Comparison of ENCODE assay signal across 12 cellular contexts in genomic region chr12:38350342-38351181, GRCh38. TPM values are rescaled to one million over a fixed set of nuclear protein-coding genes. Genes with fewer than 3 reads are reported as not detected.
DNase-seq lines count a peak whose midpoint lies in the region; ATAC-seq, FAIRE-seq and TF ChIP-seq lines count a peak whose summit lies in the region.
"Had no signal": no experiment of that assay in that cellular context is flagged by ENCODE, and none has a peak within 500 bp of the region (broad histone marks: within the 10 kb centered on the region; RNA-seq: fewer than 3 reads in every experiment).

No MANE protein-coding gene starts in this region.

- H3K4me1 ChIP-seq in A549 = no peaks in the 10 kb centered on the region

- no peaks in the 10 kb centered on the region for H3K27me3 Mint-ChIP-seq in nephron progenitor cell (ENCODE audit: low read depth, poor library complexity)

- WGBS in A549 (ENCODE audit: missing lambda C conversion rate) = 24% methylated on average over 4 of the region's 4 CpGs

- CTCF ChIA-PET in A549 (lab: Yijun Ruan, JAX) = interaction anchor here (1.1 kb wide), 1 partner anchor 11 kb away, joined by 3 read pairs; no protein-coding TSS in a partner anchor

- H3K36me3 ChIP-seq in KOPT-K1 (ENCODE audit: insufficient read depth, low read length) (no peaks in the 10 kb centered on the region), H7 (replicated peaks; ENCODE audit: control insufficient read depth, insufficient read depth, low read length) (no peaks in the 10 kb centered on the region)

- no peak overlapping the region for H3K4me2 ChIP-seq in A549

- no peaks in the 10 kb centered on the region for H3K36me3 Mint-ChIP-seq in nephron progenitor cell (ENCODE audit: low read depth)

- H3K9me3 ChIP-seq in A549 (no peaks in the 10 kb centered on the region), KOPT-K1 (ENCODE audit: insufficient read depth, low read length, poor library complexity, severe bottlenecking) (no peaks in the 10 kb centered on the region)

- TF ChIP-seq EP300 in A549 (IDR thresholded peaks at IDR 0.05) = no peak

- no peak for DNase-seq in A549 (ENCODE audit: low read depth in 1 of 2, low spot score in 1 of 2)
- no peak for DNase-seq in nephron progenitor cell
- DNase-seq in NCI-H1105 (lab: John Stamatoyannopoulos, UW) = no peak
- DNase-seq in retina = no peak
- no peak for DNase-seq in H7
- DNase-seq: activated naive CD4-positive, alpha-beta T cell treated with anti-CD3 and anti-CD28 coated beads for 36 hours; left colon; NCI-H1417 had no signal

- TF ChIP-seq CTCF in A549 (IDR thresholded peaks at IDR 0.05) (no peak), nephron progenitor cell (IDR thresholded peaks at IDR 0.05) (no peak)

- peak; percentile 70 for FAIRE-seq in A549 (lab: Jason Lieb, UNC)
- FAIRE-seq: endothelial cell of umbilical vein had no signal

- no peak for TF ChIP-seq RAD21 in A549 (conservative IDR thresholded peaks at IDR 0.05 in 1 of 2, IDR thresholded peaks at IDR 0.05 in 1 of 2)

- H3K27ac Mint-ChIP-seq in nephron progenitor cell = no peak overlapping the region
- H3K27ac Mint-ChIP-seq: activated naive CD4-positive, alpha-beta T cell treated with anti-CD3 and anti-CD28 coated beads for 36 hours had no signal

- H3K4me3 Mint-ChIP-seq in nephron progenitor cell = no peak overlapping the region
- H3K4me3 Mint-ChIP-seq: activated naive CD4-positive, alpha-beta T cell treated with anti-CD3 and anti-CD28 coated beads for 36 hours had no signal

- no peaks in the 10 kb centered on the region for H3K27me3 ChIP-seq in H7 (ENCODE audit: control insufficient read depth, insufficient read depth, low read length)

- H3K4me1 Mint-ChIP-seq in nephron progenitor cell = no peaks in the 10 kb centered on the region

- peaks cover 49% of the 10 kb centered on the region for H3K9me3 Mint-ChIP-seq in nephron progenitor cell

- ATAC-seq in A549 (no peak), GM19035 (IDR thresholded peaks at IDR 0.05; ENCODE audit: unreplicated experiment) (peak; percentile 99), HG02798 (IDR thresholded peaks at IDR 0.05; ENCODE audit: poor library complexity, unreplicated experiment) (peak; percentile 99)
- ATAC-seq: left colon had no signal

- no peak overlapping the region for H3K4me3 ChIP-seq in A549
- H3K4me3 ChIP-seq in H7 (ENCODE audit: insufficient read depth, low read depth, low read length) = no peak overlapping the region

- TF ChIP-seq POLR2A in A549 (IDR thresholded peaks at IDR 0.05; ENCODE audit: low read length) = no peak

- POLR2A ChIA-PET in A549 (lab: Yijun Ruan, JAX) = no interaction called here

- H3K27ac ChIP-seq in A549 (no peak overlapping the region), KOPT-K1 (ENCODE audit: low read depth, low read length, poor library complexity, severe bottlenecking) (peak overlapping the region; percentile 34)

TF ChIP-seq in A549, 52 proteins besides CTCF, POLR2A, EP300 and RAD21:
- TF ChIP-seq CHD2 (IDR thresholded peaks at IDR 0.05; ENCODE audit: low read length, partially characterized antibody) (no peak), ZNF302 (CRISPR knock-in tag; IDR thresholded peaks at IDR 0.05) (no peak), RARB (CRISPR knock-in tag; IDR thresholded peaks at IDR 0.05) (no peak), TP53 (CRISPR knock-in tag; IDR thresholded peaks at IDR 0.05) (no peak), RCOR1 (IDR thresholded peaks at IDR 0.05; ENCODE audit: low read depth, low read length) (no peak), EHMT2 (IDR thresholded peaks at IDR 0.05; ENCODE audit: low read depth) (no peak), FOXS1 (CRISPR knock-in tag; IDR thresholded peaks at IDR 0.05) (no peak), MAFK (IDR thresholded peaks at IDR 0.05; ENCODE audit: partially characterized antibody) (no peak), ZC3H11A (IDR thresholded peaks at IDR 0.05) (no peak), RNF2 (IDR thresholded peaks at IDR 0.05; ENCODE audit: borderline replicate concordance, low read depth) (no peak), HOXB5 (CRISPR knock-in tag; IDR thresholded peaks at IDR 0.05) (no peak)
- TF ChIP-seq, protein P1, sequence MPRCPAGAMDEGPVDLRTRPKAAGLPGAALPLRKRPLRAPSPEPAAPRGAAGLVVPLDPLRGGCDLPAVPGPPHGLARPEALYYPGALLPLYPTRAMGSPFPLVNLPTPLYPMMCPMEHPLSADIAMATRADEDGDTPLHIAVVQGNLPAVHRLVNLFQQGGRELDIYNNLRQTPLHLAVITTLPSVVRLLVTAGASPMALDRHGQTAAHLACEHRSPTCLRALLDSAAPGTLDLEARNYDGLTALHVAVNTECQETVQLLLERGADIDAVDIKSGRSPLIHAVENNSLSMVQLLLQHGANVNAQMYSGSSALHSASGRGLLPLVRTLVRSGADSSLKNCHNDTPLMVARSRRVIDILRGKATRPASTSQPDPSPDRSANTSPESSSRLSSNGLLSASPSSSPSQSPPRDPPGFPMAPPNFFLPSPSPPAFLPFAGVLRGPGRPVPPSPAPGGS (IDR thresholded peaks at IDR 0.05) = no peak

RNA-seq across cellular contexts. Expression of gene ALG10B, which starts 34.0 kb away (rescaled TPM):
- 10.5 and 15.2 TPM in 2 replicates for polyA plus RNA-seq in A549 (2011; rRNA removed)
- 6.3 and 6.7 TPM in 2 replicates for polyA plus RNA-seq in A549 (2012; cell fraction: cytosol; rRNA removed)
- 7.2 and 8.9 TPM in 2 replicates for polyA plus RNA-seq in A549 (2012; cell fraction: nucleus; rRNA removed)
- 3.5 to 4.7 TPM (median 3.7 TPM) in 3 replicates for polyA plus RNA-seq in A549 (2017; fragmentation: RNase III; extraction: RNeasy Plus Mini Kit Qiagen cat#74134 plus additional on column Dnase treatment)
- polyA minus RNA-seq in A549 (2011; rRNA and poly(A)+ RNA removed) = 36.7 and 38.8 TPM in 2 replicates
- 4.5 and 4.8 TPM in 2 replicates for total RNA-seq in H7 (2014; rRNA removed; shearing (Covaris generic))

Comparison
In these comparisons a context has a peak if more than half of its experiments do, and no peak if none do; other contexts are left out.
1. ATAC-seq: peak in GM19035 (single experiment) and HG02798 (single experiment); none in A549 (0 of 2).